Comparison of ENCODE assay signal across 9 cellular contexts in genomic region chr3:172094621-172095557, GRCh38. TPM values are rescaled to one million over a fixed set of nuclear protein-coding genes. Genes with fewer than 3 reads are reported as not detected.
A peak's percentile ranks its signal among the peaks of the same experiment; 100 is the strongest.
DNase-seq lines count a peak whose midpoint lies in the region; ATAC-seq, FAIRE-seq and TF ChIP-seq lines count a peak whose summit lies in the region.
"Had no signal": no experiment of that assay in that cellular context is flagged by ENCODE, and none has a peak within 500 bp of the region (broad histone marks: within the 10 kb centered on the region; RNA-seq: fewer than 3 reads in every experiment).

No MANE protein-coding gene starts in this region.

- H3K4me3 ChIP-seq in K562 = no peak overlapping the region

- H3K27ac Mint-ChIP-seq in stimulated activated naive CD8-positive, alpha-beta T cell treated with anti-CD3 and anti-CD28 coated beads, Interleukin-15, amount 100 ng/mL, for 72 hours = peak overlapping the region in 1 of 2 donors; percentile 54

- BruUV-seq in K562 (replicated peaks; lab: Mats Ljungman, UMichigan) = no TSS peak

- H3K79me2 ChIP-seq in K562 (ENCODE audit: control insufficient read depth, insufficient read depth, low read length) = peaks cover 80% of the 10 kb centered on the region

- H3K4me1 ChIP-seq in K562 (replicated peaks in 1 of 2; ENCODE audit: control insufficient read depth in 2 of 2, insufficient read depth in 2 of 2, low read length in 2 of 2) = peaks cover 0 to 27% of the 10 kb centered on the region in 2 experiments; a peak in 3 of 5 replicates

- ATAC-seq in GM19455 (IDR thresholded peaks at IDR 0.05; ENCODE audit: unreplicated experiment) = peak; percentile 93
- ATAC-seq in HG03432 (IDR thresholded peaks at IDR 0.05; ENCODE audit: unreplicated experiment) = peak; percentile 94
- ATAC-seq in K562 = peak; percentile 74
- ATAC-seq in stimulated activated naive CD8-positive, alpha-beta T cell treated with anti-CD3 and anti-CD28 coated beads, Interleukin-15, amount 100 ng/mL, for 72 hours = peak; percentile 84

- CTCF ChIA-PET in K562 (lab: Yijun Ruan, JAX; ENCODE audit: low intra/inter-chr PET ratio) = no interaction called here

- H3K27me3 ChIP-seq in K562 (ENCODE audit: control insufficient read depth in 2 of 2, insufficient read depth in 2 of 2, low read length in 2 of 2) = no peaks in the 10 kb centered on the region

- H3K9me3 Mint-ChIP-seq in stimulated activated naive CD8-positive, alpha-beta T cell treated with anti-CD3 and anti-CD28 coated beads, Interleukin-15, amount 100 ng/mL, for 72 hours = no peaks in the 10 kb centered on the region
- H3K9me3 Mint-ChIP-seq: central memory CD8-positive, alpha-beta T cell had no signal

- H2AFZ ChIP-seq in K562 (ENCODE audit: low read depth, low read length) = no peak overlapping the region

- POLR2A ChIA-PET in K562 (lab: Yijun Ruan, JAX) = interaction anchor here (0.5 to 0.9 kb wide), 4 partner anchors 9 to 238 kb away, joined by 3 to 4 read pairs (median 3); no protein-coding TSS in a partner anchor

- peak overlapping the region; percentile 9; the same call in 1 of the 3 replicates for H3K27ac ChIP-seq in K562 (ENCODE audit: extremely low read depth, low read depth, low read length)

- H3K36me3 ChIP-seq in K562 (ENCODE audit: control insufficient read depth, insufficient read depth, low read length) = no peaks in the 10 kb centered on the region; the same call in 2 of the 3 replicates

- H3K9ac ChIP-seq in K562 (ENCODE audit: insufficient read depth in 1 of 2, low read depth in 2 of 2, low read length in 2 of 2) = no peak overlapping the region

- peaks cover 4% of the 10 kb centered on the region for H3K9me1 ChIP-seq in K562 (ENCODE audit: control insufficient read depth, insufficient read depth, low read length)

- FAIRE-seq in K562 (lab: Jason Lieb, UNC) = no peak
- FAIRE-seq in frontal cortex (lab: Jason Lieb, UNC) = no peak

- no peak; a peak in 1 of 4 replicates for TF ChIP-seq RAD21 in K562 (CRISPR knock-in tag; conservative IDR thresholded peaks at IDR 0.05 in 1 of 2, IDR thresholded peaks at IDR 0.05 in 1 of 2)

- 0 out of 2 replicates have a peak, but pooled peaks cover 4% of the 10 kb centered on the region for H4K20me1 ChIP-seq in K562 (replicated peaks; ENCODE audit: control insufficient read depth, insufficient read depth, low read length)

- no peaks in the 10 kb centered on the region for H3K27me3 Mint-ChIP-seq in stimulated activated naive CD8-positive, alpha-beta T cell treated with anti-CD3 and anti-CD28 coated beads, Interleukin-15, amount 100 ng/mL, for 72 hours
- H3K27me3 Mint-ChIP-seq: central memory CD8-positive, alpha-beta T cell had no signal

- peak; percentile 29 for DNase-seq in EL
- no peak for DNase-seq in K562 (ENCODE audit: extremely low read depth in 1 of 4, low spot score in 3 of 4)
- DNase-seq in stimulated activated naive CD8-positive, alpha-beta T cell treated with anti-CD3 and anti-CD28 coated beads, Interleukin-15, amount 100 ng/mL, for 72 hours = peak; percentile 30 to 57
- DNase-seq in frontal cortex (ENCODE audit: low spot score in 2 of 2) = no peak
- no peak for DNase-seq in occipital lobe (lab: John Stamatoyannopoulos, UW)
- no peak for DNase-seq in NCI-H2227 treated with DMSO at 0.1 percent for 48 hours (lab: John Stamatoyannopoulos, UW)

- no peaks in the 10 kb centered on the region for H3K9me3 ChIP-seq in K562 (replicated peaks; ENCODE audit: control insufficient read depth, insufficient read depth, low read depth, low read length)

- no peak for TF ChIP-seq POLR2A in K562 (conservative IDR thresholded peaks at IDR 0.05)

- intact Hi-C loops in K562 (cut with micrococcal nuclease) = no loop called here

- no peak for TF ChIP-seq EP300 in K562 (IDR thresholded peaks at IDR 0.05; ENCODE audit: low read length)

- in situ Hi-C loops in K562 (cut with MboI) = no loop called here

- 0 out of 6 replicates have a peak, but pooled peaks of 1 of the 3 experiments have one; percentile 17 for TF ChIP-seq CTCF in K562 (IDR thresholded peaks at IDR 0.05 in 2 of 3, conservative IDR thresholded peaks at IDR 0.05 in 1 of 3; ENCODE audit: insufficient read depth in 2 of 3, low read depth in 1 of 3, low read length in 3 of 3)

- no peak overlapping the region for H3K4me2 ChIP-seq in K562 (ENCODE audit: insufficient read depth, low read length)

- H3K4me1 Mint-ChIP-seq in stimulated activated naive CD8-positive, alpha-beta T cell treated with anti-CD3 and anti-CD28 coated beads, Interleukin-15, amount 100 ng/mL, for 72 hours = peaks cover 38% of the 10 kb centered on the region

- 64% methylated on average over 7 of the region's 7 CpGs for WGBS in K562 (ENCODE audit: insufficient coverage, low coverage, missing lambda C conversion rate)

- no peak overlapping the region for H3K4me3 Mint-ChIP-seq in stimulated activated naive CD8-positive, alpha-beta T cell treated with anti-CD3 and anti-CD28 coated beads, Interleukin-15, amount 100 ng/mL, for 72 hours
- H3K4me3 Mint-ChIP-seq: central memory CD8-positive, alpha-beta T cell had no signal

TF ChIP-seq in K562, 482 proteins besides CTCF, POLR2A, EP300 and RAD21 (continues in another document):
- TF ChIP-seq THAP12 (CRISPR knock-in tag; IDR thresholded peaks at IDR 0.05) = no peak
- TF ChIP-seq HMBOX1 (IDR thresholded peaks at IDR 0.05) = peak; percentile 92
- TF ChIP-seq C11orf30 (IDR thresholded peaks at IDR 0.05; ENCODE audit: low read depth) = peak; percentile 14; the same call in 1 of the 2 replicates
- no peak for TF ChIP-seq PHF8 (IDR thresholded peaks at IDR 0.05; ENCODE audit: borderline replicate concordance, low read length)
- TF ChIP-seq ZNF316 (IDR thresholded peaks at IDR 0.05) = peak; percentile 42; the same call in 1 of the 2 replicates

RNA-seq across cellular contexts. Expression of gene FNDC3B, which starts 55.5 kb away (rescaled TPM):
- 142 and 253 TPM in 2 replicates for total RNA-seq in K562 (2011; cell fraction: chromatin; rRNA removed; ENCODE audit: low replicate concordance)
- 37.0 and 58.0 TPM in 2 replicates for total RNA-seq in K562 (2011; cell fraction: nucleolus; rRNA removed)
- 132 and 200 TPM in 2 replicates for total RNA-seq in K562 (2011; cell fraction: nucleoplasm; rRNA removed)
- total RNA-seq in K562 (2014; rRNA removed) (19.1 and 20.2 TPM in 2 replicates), K562 (2014; rRNA removed; fragmentation: Illumina TruSeq; extraction: Trizol) (23.8 and 29.5 TPM in 2 replicates), K562 (2015; rRNA removed; fragmentation: Illumina TruSeq; extraction: Trizol) (25.6 and 26.1 TPM in 2 replicates), K562 (2021) (29.5 and 35.8 TPM in 2 replicates), frontal cortex (14.7 TPM), occipital lobe (19.3 TPM)
- polyA plus RNA-seq in K562 (2011; rRNA removed) (10.9 and 12.1 TPM in 2 replicates), K562 (2014; fragmentation: Illumina TruSeq; extraction: Trizol) (14.0 and 16.2 TPM in 2 replicates), K562 (2014; fragmentation: Nextera tagmentation; extraction: Ambion mirVana) (10 to 100 TPM in 1 of 2 experiments, 1 to 10 TPM in 1; 7.0 to 10.5 TPM), K562 (2014; rRNA removed) (9.2 and 9.8 TPM in 2 replicates)
- 7.1 and 12.2 TPM in 2 replicates for polyA plus RNA-seq in K562 (2011; cell fraction: cytosol; rRNA removed)
- 46.5 and 50.1 TPM in 2 replicates for polyA plus RNA-seq in K562 (2011; cell fraction: nucleus; rRNA removed)
- polyA plus RNA-seq in K562 (2012) = 14.7 and 30.8 TPM in 2 replicates
- 46.1 and 71.6 TPM in 2 replicates for polyA minus RNA-seq in K562 (2011; rRNA and poly(A)+ RNA removed)
- 11.2 and 13.2 TPM in 2 replicates for polyA minus RNA-seq in K562 (2011; cell fraction: cytosol; rRNA and poly(A)+ RNA removed)
- polyA minus RNA-seq in K562 (2011; cell fraction: nucleus; rRNA and poly(A)+ RNA removed) = 59.6 and 111 TPM in 2 replicates

Comparison
In these comparisons a context has a peak if more than half of its experiments do, and no peak if none do; other contexts are left out.
1. DNase-seq: peak in EL (single experiment) and stimulated activated naive CD8-positive, alpha-beta T cell treated with anti-CD3 and anti-CD28 coated beads, Interleukin-15, amount 100 ng/mL, for 72 hours (2 of 2); none in K562 (0 of 4), frontal cortex (0 of 2), occipital lobe (single experiment) and NCI-H2227 treated with DMSO at 0.1 percent for 48 hours (single experiment).
2. Peak in every context shown above with its lines, with median percentiles within 50 percentile points of each other: ATAC-seq.